22 cellular contexts compared by ENCODE assay signal in the genomic region with DNA sequence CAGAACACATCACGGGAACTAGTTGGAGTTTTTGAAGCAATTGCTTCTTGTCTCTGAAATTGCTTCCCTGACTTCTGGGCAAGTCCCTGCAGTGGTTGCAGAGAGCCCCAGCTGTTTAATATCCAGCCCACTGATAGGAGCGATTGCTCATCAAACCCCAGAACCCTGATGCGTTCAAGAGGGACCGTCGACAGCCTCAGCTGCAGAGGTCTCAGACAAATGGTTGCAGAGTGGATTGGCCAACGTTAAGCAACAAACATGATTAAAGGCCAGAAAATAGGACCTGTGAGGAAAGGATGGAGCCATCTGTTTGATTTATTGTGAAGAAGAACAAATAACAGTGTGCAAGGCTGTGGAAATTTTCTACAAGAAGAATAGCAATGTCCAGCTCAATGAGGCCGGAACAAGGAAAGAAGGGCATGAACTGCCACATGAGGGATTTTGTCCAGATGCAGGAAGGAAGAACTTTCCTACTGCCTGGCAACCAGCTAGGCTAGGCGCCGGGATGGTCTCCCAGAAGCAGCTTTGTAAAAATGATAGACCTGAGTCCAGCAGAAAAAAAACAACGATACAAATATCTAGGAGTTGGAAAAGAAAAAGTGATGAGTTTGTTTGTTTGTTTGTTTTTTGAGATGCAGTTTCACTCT.
"Had no signal": no experiment of that assay in that cellular context is flagged by ENCODE, and none has a peak within 500 bp of the region (broad histone marks: within the 10 kb centered on the region; RNA-seq: fewer than 3 reads in every experiment).

No MANE protein-coding gene starts in this region.

- ATAC-seq: effector memory CD8-positive, alpha-beta T cell; naive thymus-derived CD8-positive, alpha-beta T cell; right cardiac atrium; stimulated activated naive B cell treated with anti-CD40 and anti-IgM and Interleukin-4, amounts not matched to agents 10 μg/mL and 1 μg/mL and 100 μg/mL, for 72 hours had no signal

- H3K4me3 Mint-ChIP-seq: effector memory CD8-positive, alpha-beta T cell; naive thymus-derived CD8-positive, alpha-beta T cell; stimulated activated naive B cell treated with anti-CD40 and anti-IgM and Interleukin-4, amounts not matched to agents 10 μg/mL and 1 μg/mL and 100 μg/mL, for 72 hours; stimulated activated naive CD8-positive, alpha-beta T cell treated with anti-CD3 and anti-CD28 coated beads, Interleukin-15, Interleukin-2, amounts not matched to agents 100 ng/mL and 50 ng/mL, for 24 hours had no signal

- H3K27me3 Mint-ChIP-seq: effector memory CD8-positive, alpha-beta T cell; progenitor cell of endocrine pancreas; stimulated activated naive B cell treated with anti-CD40 and anti-IgM and Interleukin-4, amounts not matched to agents 10 μg/mL and 1 μg/mL and 100 μg/mL, for 72 hours; stimulated activated naive CD8-positive, alpha-beta T cell treated with anti-CD3 and anti-CD28 coated beads, Interleukin-15, Interleukin-2, amounts not matched to agents 100 ng/mL and 50 ng/mL, for 24 hours had no signal

- H3K27ac ChIP-seq: parathyroid adenoma, skin epidermis, spleen, thoracic aorta, tibial nerve, upper lobe of left lung, vagina had no signal

- H3K36me3 ChIP-seq: spleen, thoracic aorta, tibial nerve, upper lobe of left lung, vagina had no signal

- H3K4me3 ChIP-seq: skin epidermis, spleen, thoracic aorta, tibial nerve, upper lobe of left lung, vagina had no signal

- H3K4me1 Mint-ChIP-seq: naive thymus-derived CD8-positive, alpha-beta T cell; stimulated activated naive B cell treated with anti-CD40 and anti-IgM and Interleukin-4, amounts not matched to agents 10 μg/mL and 1 μg/mL and 100 μg/mL, for 72 hours had no signal

- H3K36me3 Mint-ChIP-seq: naive thymus-derived CD8-positive, alpha-beta T cell; stimulated activated naive B cell treated with anti-CD40 and anti-IgM and Interleukin-4, amounts not matched to agents 10 μg/mL and 1 μg/mL and 100 μg/mL, for 72 hours had no signal

- H3K4me1 ChIP-seq: parathyroid adenoma, spleen, tibial nerve, upper lobe of left lung, vagina had no signal

- H3K27me3 ChIP-seq: spleen, tibial nerve, upper lobe of left lung, vagina had no signal

- DNase-seq: caudate nucleus; cerebellar nuclear complex; cortex of kidney; effector memory CD8-positive, alpha-beta T cell; erythroblast; head of caudate nucleus; left cardiac atrium; mesendoderm; midbrain; naive thymus-derived CD8-positive, alpha-beta T cell; occipital lobe; right cardiac atrium; spleen; stimulated activated naive B cell treated with anti-CD40 and anti-IgM and Interleukin-4, amounts not matched to agents 10 μg/mL and 1 μg/mL and 100 μg/mL, for 72 hours; upper lobe of left lung had no signal

- H3K27ac Mint-ChIP-seq: effector memory CD8-positive, alpha-beta T cell; naive thymus-derived CD8-positive, alpha-beta T cell; progenitor cell of endocrine pancreas; stimulated activated naive B cell treated with anti-CD40 and anti-IgM and Interleukin-4, amounts not matched to agents 10 μg/mL and 1 μg/mL and 100 μg/mL, for 72 hours; stimulated activated naive CD8-positive, alpha-beta T cell treated with anti-CD3 and anti-CD28 coated beads, Interleukin-15, Interleukin-2, amounts not matched to agents 100 ng/mL and 50 ng/mL, for 24 hours had no signal

- H3K9me3 ChIP-seq: thoracic aorta, tibial nerve, upper lobe of left lung, vagina had no signal
